27 cellular contexts compared by ENCODE assay signal in the genomic region with DNA sequence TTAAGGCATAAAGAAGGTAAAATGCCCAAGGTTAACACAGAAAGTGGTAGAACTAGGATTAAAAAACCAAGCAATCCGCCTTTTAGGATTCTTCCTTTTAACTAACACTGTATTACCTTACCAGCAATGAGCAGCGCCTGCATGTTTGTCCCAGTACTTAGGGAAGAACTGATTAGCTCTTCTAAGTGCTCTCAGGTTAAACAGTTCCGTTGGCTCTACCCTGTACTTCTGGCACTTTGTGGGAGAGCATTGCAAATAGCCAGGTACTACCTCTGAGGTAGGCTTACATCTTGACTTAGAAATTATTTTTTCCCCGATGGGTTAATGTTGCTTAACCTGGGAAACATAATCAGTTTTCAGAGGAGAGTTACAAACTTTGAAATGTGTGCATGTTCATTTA.
"Had no signal": no experiment of that assay in that cellular context is flagged by ENCODE, and none has a peak within 500 bp of the region (broad histone marks: within the 10 kb centered on the region; RNA-seq: fewer than 3 reads in every experiment).

No MANE protein-coding gene starts in this region.

- H3K4me1 ChIP-seq: breast epithelium, suprapubic skin had no signal

- H3K4me3 Mint-ChIP-seq: activated CD4-positive, alpha-beta memory T cell treated with anti-CD3 and anti-CD28 coated beads, Interleukin-2, amount 10 ng/mL, durations not matched to agents 7 days and 5 days; activated CD8-positive, alpha-beta memory T cell treated with anti-CD3 and anti-CD28 coated beads, Interleukin-2, amount 10 ng/mL, durations not matched to agents 7 days and 5 days; central memory CD8-positive, alpha-beta T cell; dendritic cell treated with granulocyte-macrophage colony-stimulating factor and Interleukin-4, amounts not matched to agents 40 ng/mL and 50 ng/mL, for 4 days; natural killer cell treated with Interleukin-12 subunit alpha and Interleukin-12 subunit beta and Interleukin-15 and Interleukin-18, amount 100 ng/mL, for 72 hours; stimulated activated memory B cell treated with anti-CD40 and anti-IgM and Interleukin-4, amounts not matched to agents 10 μg/mL and 1 μg/mL and 100 μg/mL, for 72 hours had no signal

- FAIRE-seq: endometrium had no signal

- H3K27me3 Mint-ChIP-seq: activated CD4-positive, alpha-beta memory T cell treated with anti-CD3 and anti-CD28 coated beads, Interleukin-2, amount 10 ng/mL, durations not matched to agents 7 days and 5 days; activated CD8-positive, alpha-beta memory T cell treated with anti-CD3 and anti-CD28 coated beads, Interleukin-2, amount 10 ng/mL, durations not matched to agents 7 days and 5 days; central memory CD8-positive, alpha-beta T cell; dendritic cell treated with granulocyte-macrophage colony-stimulating factor and Interleukin-4, amounts not matched to agents 40 ng/mL and 50 ng/mL, for 4 days; natural killer cell treated with Interleukin-12 subunit alpha and Interleukin-12 subunit beta and Interleukin-15 and Interleukin-18, amount 100 ng/mL, for 72 hours; stimulated activated memory B cell treated with anti-CD40 and anti-IgM and Interleukin-4, amounts not matched to agents 10 μg/mL and 1 μg/mL and 100 μg/mL, for 72 hours had no signal

- H3K27me3 ChIP-seq: breast epithelium, esophagus squamous epithelium, heart right ventricle, suprapubic skin, tibial artery had no signal

- H3K4me3 ChIP-seq: breast epithelium, esophagus squamous epithelium, heart right ventricle, lung, mucosa of descending colon, skin epidermis, suprapubic skin, tibial artery had no signal

- DNase-seq: activated CD4-positive, alpha-beta memory T cell treated with anti-CD3 and anti-CD28 coated beads, Interleukin-2, amount 10 ng/mL, durations not matched to agents 7 days and 5 days; activated CD4-positive, alpha-beta T cell treated with anti-CD3 and anti-CD28 coated beads for 48 hours; activated CD8-positive, alpha-beta memory T cell treated with anti-CD3 and anti-CD28 coated beads, Interleukin-2, amount 10 ng/mL, durations not matched to agents 7 days and 5 days; activated gamma-delta T cell treated with Interleukin-2 at 50 U/mL for 16 hours; activated naive CD4-positive, alpha-beta T cell treated with anti-CD3 and anti-CD28 coated beads, Interleukin-2, amount 50 U/mL, for 16 hours; esophagus squamous epithelium; foreskin melanocyte; heart right ventricle; mesendoderm; mucosa of descending colon; retina; stimulated activated CD4-positive, alpha-beta T cell treated with anti-CD3 and anti-CD28 coated beads, Interleukin-4, amount 100 ng/mL, for 24 hours; T-helper 9 cell; tibial artery had no signal

- H3K27ac ChIP-seq: breast epithelium, epithelial cell of prostate, esophagus squamous epithelium, heart right ventricle, skin epidermis, suprapubic skin, tibial artery, VCaP had no signal

- H3K9me3 ChIP-seq: breast epithelium, esophagus squamous epithelium, heart right ventricle, mucosa of descending colon, suprapubic skin, tibial artery had no signal

- H3K27ac Mint-ChIP-seq: activated CD4-positive, alpha-beta memory T cell treated with anti-CD3 and anti-CD28 coated beads, Interleukin-2, amount 10 ng/mL, durations not matched to agents 7 days and 5 days; activated CD8-positive, alpha-beta memory T cell treated with anti-CD3 and anti-CD28 coated beads, Interleukin-2, amount 10 ng/mL, durations not matched to agents 7 days and 5 days; dendritic cell treated with granulocyte-macrophage colony-stimulating factor and Interleukin-4, amounts not matched to agents 40 ng/mL and 50 ng/mL, for 4 days; natural killer cell treated with Interleukin-12 subunit alpha and Interleukin-12 subunit beta and Interleukin-15 and Interleukin-18, amount 100 ng/mL, for 72 hours; stimulated activated memory B cell treated with anti-CD40 and anti-IgM and Interleukin-4, amounts not matched to agents 10 μg/mL and 1 μg/mL and 100 μg/mL, for 72 hours had no signal

- H3K9me3 Mint-ChIP-seq: activated CD4-positive, alpha-beta memory T cell treated with anti-CD3 and anti-CD28 coated beads, Interleukin-2, amount 10 ng/mL, durations not matched to agents 7 days and 5 days; central memory CD8-positive, alpha-beta T cell; dendritic cell treated with granulocyte-macrophage colony-stimulating factor and Interleukin-4, amounts not matched to agents 40 ng/mL and 50 ng/mL, for 4 days; natural killer cell treated with Interleukin-12 subunit alpha and Interleukin-12 subunit beta and Interleukin-15 and Interleukin-18, amount 100 ng/mL, for 72 hours; stimulated activated memory B cell treated with anti-CD40 and anti-IgM and Interleukin-4, amounts not matched to agents 10 μg/mL and 1 μg/mL and 100 μg/mL, for 72 hours had no signal

- H3K4me1 Mint-ChIP-seq: stimulated activated memory B cell treated with anti-CD40 and anti-IgM and Interleukin-4, amounts not matched to agents 10 μg/mL and 1 μg/mL and 100 μg/mL, for 72 hours had no signal

- ATAC-seq: activated CD4-positive, CD25-positive, alpha-beta regulatory T cell treated with anti-CD3 and anti-CD28 coated beads, Interleukin-2, amount 50 U/mL, for 24 hours; activated CD8-positive, alpha-beta memory T cell treated with anti-CD3 and anti-CD28 coated beads, Interleukin-2, amount 10 ng/mL, durations not matched to agents 7 days and 5 days; heart right ventricle; mucosa of descending colon; natural killer cell treated with Interleukin-12 subunit alpha and Interleukin-12 subunit beta and Interleukin-15 and Interleukin-18, amount 100 ng/mL, for 72 hours; sciatic nerve; stimulated activated memory B cell treated with anti-CD40 and anti-IgM and Interleukin-4, amounts not matched to agents 10 μg/mL and 1 μg/mL and 100 μg/mL, for 72 hours had no signal
